25 cellular contexts compared by ENCODE assay signal in genomic region chr6:145829950-145830349, GRCh38. TPM values are rescaled to one million over a fixed set of nuclear protein-coding genes. Genes with fewer than 3 reads are reported as not detected.
DNase-seq lines count a peak whose midpoint lies in the region; ATAC-seq, FAIRE-seq and TF ChIP-seq lines count a peak whose summit lies in the region.
"Had no signal": no experiment of that assay in that cellular context is flagged by ENCODE, and none has a peak within 500 bp of the region (broad histone marks: within the 10 kb centered on the region; RNA-seq: fewer than 3 reads in every experiment).

No MANE protein-coding gene starts in this region.

- no peak overlapping the region for H2BK5ac ChIP-seq in IMR-90 (ENCODE audit: low read depth, low read length, poor library complexity, severe bottlenecking)

- no peak for TF ChIP-seq RAD21 in IMR-90 (IDR thresholded peaks at IDR 0.05; ENCODE audit: low read length)

- H3K9me2 ChIP-seq in OCI-LY7 (ENCODE audit: insufficient read depth, low read length): no peaks in the 10 kb centered on the region

- H2BK20ac ChIP-seq in IMR-90 (ENCODE audit: low read depth, low read length): no peak overlapping the region

- no peak overlapping the region for H4K91ac ChIP-seq in IMR-90 (ENCODE audit: insufficient read depth, low read depth, low read length)

- H3K79me2 ChIP-seq in OCI-LY7 (ENCODE audit: insufficient read depth, low read depth, low read length): no peaks in the 10 kb centered on the region

- peaks cover 3% of the 10 kb centered on the region for H3K4me1 Mint-ChIP-seq in activated T-cell treated with anti-CD3 and anti-CD28 coated beads, Interleukin-2, amount 50 U/mL, for 24 hours (ENCODE audit: low read depth)
- H3K4me1 Mint-ChIP-seq: CD4-positive, alpha-beta memory T cell had no signal

- in situ Hi-C loops in IMR-90 (cut with MboI; ENCODE audit: low sequenced_read_pairs): no loop called here

- no peaks in the 10 kb centered on the region for H3K9me3 Mint-ChIP-seq in activated T-cell treated with anti-CD3 and anti-CD28 coated beads, Interleukin-2, amount 50 U/mL, for 24 hours

- ATAC-seq in IMR-90 (ENCODE audit: low read depth) (peak; percentile 61), HG02840 (IDR thresholded peaks at IDR 0.05; ENCODE audit: low FRiP score, unreplicated experiment) (no peak)
- ATAC-seq: A549 had no signal

- H3K27ac ChIP-seq in IMR-90 (ENCODE audit: insufficient read depth, low read length) (no peak overlapping the region), kidney (ENCODE audit: low read depth in 2 of 2, low read length in 2 of 2) (no peak overlapping the region), OCI-LY7 (ENCODE audit: low read depth, low read length, poor library complexity, severe bottlenecking) (no peak overlapping the region)
- H3K27ac ChIP-seq: A549, SJSA1 had no signal

- DNase-seq in EL: peak; percentile 18
- DNase-seq in IMR-90: peak; percentile 19
- DNase-seq in choroid plexus epithelial cell (ENCODE audit: low read depth): peak; percentile 66
- no peak for DNase-seq in kidney
- no peak for DNase-seq in activated T-cell treated with anti-CD3 and anti-CD28 coated beads, Interleukin-2, amount 50 U/mL, for 24 hours
- no peak for DNase-seq in COR-L47 (lab: John Stamatoyannopoulos, UW)
- no peak for DNase-seq in OCI-LY7 (ENCODE audit: low spot score)
- DNase-seq: C1 segment of cervical spinal cord; Caco-2; CD4-positive, alpha-beta memory T cell; DMS79; H7; KG1; MM.1S; NCI-H2029 treated with DMSO at 0.1 percent for 48 hours; NCI-H446 treated with DMSO at 0.1 percent for 48 hours; NCI-H526; NCI-H82; NK-92 treated with Interleukin-12 subunit alpha and Interleukin-12 subunit beta, amount 100 ng/mL, for 24 hours; Right ventricle myocardium superior; RPMI8226 had no signal

- H2AK9ac ChIP-seq in IMR-90 (replicated peaks; ENCODE audit: low read depth, low read length, poor library complexity): no peak overlapping the region

- H3K9ac ChIP-seq in IMR-90 (ENCODE audit: low read depth, low read length) (no peak overlapping the region), kidney (ENCODE audit: low read length in 2 of 2) (no peak overlapping the region)

- peaks cover 2% of the 10 kb centered on the region for H3K36me3 Mint-ChIP-seq in activated T-cell treated with anti-CD3 and anti-CD28 coated beads, Interleukin-2, amount 50 U/mL, for 24 hours (ENCODE audit: low read depth)

- H4K20me1 ChIP-seq in IMR-90 (ENCODE audit: insufficient read depth, low read length) (no peaks in the 10 kb centered on the region), OCI-LY7 (ENCODE audit: insufficient read depth, low read length) (no peaks in the 10 kb centered on the region)

- H2BK120ac ChIP-seq in IMR-90 (ENCODE audit: low read depth, low read length): no peak overlapping the region

- no peak overlapping the region for H3K27ac Mint-ChIP-seq in activated T-cell treated with anti-CD3 and anti-CD28 coated beads, Interleukin-2, amount 50 U/mL, for 24 hours
- H3K27ac Mint-ChIP-seq: CD4-positive, alpha-beta memory T cell had no signal

- H3K14ac ChIP-seq in IMR-90 (replicated peaks; ENCODE audit: low read depth, low read length): no peak overlapping the region

- dilution Hi-C loops in IMR-90 (cut with HindIII; ENCODE audit: low sequenced_read_pairs, unreplicated experiment): no loop called here

- H3K79me1 ChIP-seq in IMR-90 (ENCODE audit: low read depth in 1 of 2, low read length in 2 of 2): no peaks in the 10 kb centered on the region

- no peak overlapping the region for H3K56ac ChIP-seq in IMR-90 (ENCODE audit: extremely low read depth, insufficient read depth, low read length)

- CTCF ChIA-PET in IMR-90 (lab: Yijun Ruan, JAX): no interaction called here
- CTCF ChIA-PET in OCI-LY7 (lab: Charles Lee; ENCODE audit: unreplicated experiment): no interaction called here

- H3K23ac ChIP-seq in IMR-90 (ENCODE audit: low read depth, low read length): no peak overlapping the region

- peak; percentile 38 for FAIRE-seq in kidney (lab: Jason Lieb, UNC)
- FAIRE-seq: A549, GM18507 had no signal

- POLR2A ChIA-PET in IMR-90 (lab: Charles Lee; ENCODE audit: unreplicated experiment): no interaction called here
- POLR2A ChIA-PET in OCI-LY7 (lab: Charles Lee): interaction anchor here (0.6 to 1.7 kb wide), 7 partner anchors 11 to 146 kb away, joined by 3 to 6 read pairs (median 4); no protein-coding TSS in a partner anchor

- BruUV-seq in IMR-90 (replicated peaks; lab: Mats Ljungman, UMichigan): no TSS peak
- no TSS peak for BruUV-seq in OCI-LY7 (replicated peaks; lab: Mats Ljungman, UMichigan)

- no peak overlapping the region for H3K4me3 ChIP-seq in IMR-90 (ENCODE audit: insufficient read depth, low read depth, low read length)
- H3K4me3 ChIP-seq in choroid plexus epithelial cell (ENCODE audit: low read depth, low read length): no peak overlapping the region
- H3K4me3 ChIP-seq in kidney (ENCODE audit: low read length in 2 of 2): no peak overlapping the region
- H3K4me3 ChIP-seq in OCI-LY7 (ENCODE audit: low read depth, low read length, poor library complexity, severe bottlenecking): no peak overlapping the region
- H3K4me3 ChIP-seq: A549, SJSA1 had no signal

- TF ChIP-seq CTCF in IMR-90 (conservative IDR thresholded peaks at IDR 0.05; ENCODE audit: low read depth, low read length): no peak
- TF ChIP-seq CTCF in choroid plexus epithelial cell (conservative IDR thresholded peaks at IDR 0.05; ENCODE audit: low read depth, low read length): no peak
- no peak for TF ChIP-seq CTCF in kidney (IDR thresholded peaks at IDR 0.05; ENCODE audit: borderline replicate concordance, extremely low read depth, insufficient read depth)
- TF ChIP-seq CTCF in OCI-LY7 (conservative IDR thresholded peaks at IDR 0.05; ENCODE audit: low read length): no peak

- H3K9me1 ChIP-seq in IMR-90 (ENCODE audit: insufficient read depth, low read length): no peaks in the 10 kb centered on the region

- no peaks in the 10 kb centered on the region for H3K4me1 ChIP-seq in IMR-90 (ENCODE audit: control insufficient read depth, insufficient read depth, low read length)
- no peaks in the 10 kb centered on the region for H3K4me1 ChIP-seq in kidney (ENCODE audit: control insufficient read depth in 1 of 2, insufficient read depth in 1 of 2, low read depth in 1 of 2, low read length in 2 of 2)
- H3K4me1 ChIP-seq in OCI-LY7 (ENCODE audit: insufficient read depth, low read length, poor library complexity, severe bottlenecking): no peaks in the 10 kb centered on the region
- H3K4me1 ChIP-seq: A549, SJSA1 had no signal

- no peak overlapping the region for H3K18ac ChIP-seq in IMR-90 (ENCODE audit: low read depth, low read length)

- H3K27me3 Mint-ChIP-seq in activated T-cell treated with anti-CD3 and anti-CD28 coated beads, Interleukin-2, amount 50 U/mL, for 24 hours: no peaks in the 10 kb centered on the region
- H3K27me3 Mint-ChIP-seq: CD4-positive, alpha-beta memory T cell had no signal

- WGBS in IMR-90 (ENCODE audit: extremely low coverage in 2 of 2, insufficient read length in 1 of 2), 2 experiments: no CpG with 5 or more reads among the region's 2 CpGs

- no peaks in the 10 kb centered on the region for H3K36me3 ChIP-seq in IMR-90 (ENCODE audit: control insufficient read depth, insufficient read depth, low read length)
- no peaks in the 10 kb centered on the region for H3K36me3 ChIP-seq in kidney (ENCODE audit: control insufficient read depth in 1 of 2, insufficient read depth in 2 of 2, low read length in 2 of 2)
- H3K36me3 ChIP-seq in OCI-LY7 (ENCODE audit: insufficient read depth, low read length): no peaks in the 10 kb centered on the region
- H3K36me3 ChIP-seq: SJSA1 had no signal

- no peaks in the 10 kb centered on the region for H3K27me3 ChIP-seq in IMR-90 (ENCODE audit: control insufficient read depth, insufficient read depth, low read length)
- H3K27me3 ChIP-seq: SJSA1 had no signal

- H4K5ac ChIP-seq in IMR-90 (ENCODE audit: low read depth, low read length): no peak overlapping the region

- H3K4ac ChIP-seq in IMR-90 (ENCODE audit: low read depth, low read length): no peak overlapping the region

- H2AFZ ChIP-seq in IMR-90 (replicated peaks; ENCODE audit: low read length, poor library complexity) (no peak overlapping the region), OCI-LY7 (ENCODE audit: low read length) (no peak overlapping the region)

- H3K9me3 ChIP-seq in IMR-90 (ENCODE audit: control insufficient read depth, insufficient read depth, low read length) (no peaks in the 10 kb centered on the region), kidney (ENCODE audit: control insufficient read depth in 1 of 2, low read length in 2 of 2) (no peaks in the 10 kb centered on the region), OCI-LY7 (ENCODE audit: low read length) (no peaks in the 10 kb centered on the region)
- H3K9me3 ChIP-seq: A549, Caco-2, SJSA1 had no signal

- no peak for TF ChIP-seq POLR2A in IMR-90 (IDR thresholded peaks at IDR 0.05; ENCODE audit: low read depth, low read length)

- no peak overlapping the region for H4K8ac ChIP-seq in IMR-90 (ENCODE audit: low read depth in 2 of 2, low read length in 2 of 2)

- no peak overlapping the region for H3K4me3 Mint-ChIP-seq in activated T-cell treated with anti-CD3 and anti-CD28 coated beads, Interleukin-2, amount 50 U/mL, for 24 hours
- H3K4me3 Mint-ChIP-seq: CD4-positive, alpha-beta memory T cell had no signal

- no peak overlapping the region for H2AK5ac ChIP-seq in IMR-90 (ENCODE audit: low read depth, low read length)

- intact Hi-C loops in IMR-90 (cut with micrococcal nuclease): no loop called here
- intact Hi-C loops in kidney (cut with DNase I): no loop called here
- intact Hi-C loops in OCI-LY7 (cut with micrococcal nuclease; ENCODE audit: unreplicated experiment): no loop called here

- H2BK15ac ChIP-seq in IMR-90 (ENCODE audit: low read depth, low read length): no peak overlapping the region

- H3K4me2 ChIP-seq in IMR-90 (ENCODE audit: low read depth, low read length) (no peak overlapping the region), OCI-LY7 (ENCODE audit: low read length) (no peak overlapping the region)
- H3K4me2 ChIP-seq: A549 had no signal

TF ChIP-seq in IMR-90, 13 proteins besides CTCF, POLR2A, EP300 and RAD21 (continues in another document):
- TF ChIP-seq RCOR1 (IDR thresholded peaks at IDR 0.05; ENCODE audit: insufficient replicate concordance, low read length): no peak
- no peak for TF ChIP-seq CHD1 (IDR thresholded peaks at IDR 0.05; ENCODE audit: low read depth, low read length)
- TF ChIP-seq MAZ (IDR thresholded peaks at IDR 0.05; ENCODE audit: borderline replicate concordance, low read depth, low read length): no peak
- peak; percentile 76 for TF ChIP-seq MAFK (IDR thresholded peaks at IDR 0.05; ENCODE audit: low read depth, low read length)
- TF ChIP-seq SMC3 (IDR thresholded peaks at IDR 0.05; ENCODE audit: low read depth, low read length): no peak
- TF ChIP-seq NFE2L2 (IDR thresholded peaks at IDR 0.05; ENCODE audit: low read depth, low read length): no peak

RNA-seq across cellular contexts. Expression of gene FBXO30, which starts 15.4 kb away (rescaled TPM):
- total RNA-seq in IMR-90 (2012; rRNA removed) (9.3 and 15.3 TPM in 2 replicates), kidney (8.2 TPM), OCI-LY7 (2022) (11.7 TPM in 2 replicates)
- polyA plus RNA-seq in IMR-90 (2012; rRNA removed) (2.2 and 3.1 TPM in 2 replicates), kidney (ENCODE audit: insufficient read depth, low read depth, low replicate concordance) (2.5 TPM)
- polyA plus RNA-seq in IMR-90 (2012; cell fraction: cytosol; rRNA removed): 0.45 and 0.46 TPM in 2 replicates
- 0.45 and 5.0 TPM in 2 replicates for polyA plus RNA-seq in IMR-90 (2012; cell fraction: nucleus; rRNA removed; ENCODE audit: low replicate concordance)
- 4.6 and 5.3 TPM in 2 replicates for total RNA-seq in OCI-LY7 (2014; rRNA removed; shearing (Covaris generic))

Comparison
In these comparisons a context has a peak if more than half of its experiments do, and no peak if none do; other contexts are left out.
1. DNase-seq: peak in EL (single experiment), IMR-90 (single experiment) and choroid plexus epithelial cell (single experiment); none in kidney (single experiment), activated T-cell treated with anti-CD3 and anti-CD28 coated beads, Interleukin-2, amount 50 U/mL, for 24 hours (single experiment), COR-L47 (single experiment) and OCI-LY7 (single experiment).